ENCODE assay signal across 17 cellular contexts in the genomic region with DNA sequence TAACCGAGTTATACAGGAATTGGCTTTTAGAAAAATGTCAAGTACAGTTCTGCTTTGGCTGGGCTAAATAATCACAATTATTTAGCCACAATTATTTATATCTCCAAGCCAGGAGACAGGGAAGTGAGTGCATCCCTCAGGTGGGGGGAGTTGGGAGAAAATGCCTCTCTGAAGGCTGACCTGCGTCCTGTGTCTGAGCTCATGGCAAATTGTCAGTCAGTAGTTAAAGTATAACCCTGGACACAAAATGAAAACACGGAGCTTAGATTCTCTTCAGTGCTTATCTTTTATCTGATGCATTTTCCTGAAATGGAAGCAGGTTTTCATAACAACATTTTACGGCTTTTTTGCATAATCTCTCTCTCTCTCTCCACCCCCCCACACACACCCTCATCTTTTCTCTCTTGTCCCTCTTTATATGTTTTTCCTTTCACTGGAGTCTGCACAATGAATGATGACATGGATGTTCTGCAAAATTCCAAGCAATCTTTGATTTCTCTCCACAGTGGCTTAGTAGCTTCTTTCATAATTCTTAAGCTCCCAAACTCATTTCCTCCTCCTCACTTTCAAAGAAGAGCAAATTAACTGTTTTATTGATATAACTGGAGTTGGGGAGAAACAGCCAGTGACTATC.
"Had no signal": no experiment of that assay in that cellular context is flagged by ENCODE, and none has a peak within 500 bp of the region (broad histone marks: within the 10 kb centered on the region; RNA-seq: fewer than 3 reads in every experiment).

No MANE protein-coding gene starts in this region.

- H3K36me3 Mint-ChIP-seq: naive B cell; stimulated activated naive B cell treated with anti-CD40 and anti-IgM and Interleukin-4, amounts not matched to agents 10 μg/mL and 1 μg/mL and 100 μg/mL, for 72 hours had no signal

- H3K27ac Mint-ChIP-seq: activated T-cell treated with anti-CD3 and anti-CD28 coated beads, Interleukin-2, amount 50 U/mL, for 72 hours; naive B cell; stimulated activated naive B cell treated with anti-CD40 and anti-IgM and Interleukin-4, amounts not matched to agents 10 μg/mL and 1 μg/mL and 100 μg/mL, for 72 hours had no signal

- H3K27me3 ChIP-seq: ascending aorta, foreskin keratinocyte had no signal

- H3K9me3 ChIP-seq: ascending aorta, left ventricle myocardium inferior, mucosa of descending colon had no signal

- H3K4me1 ChIP-seq: ascending aorta, foreskin keratinocyte had no signal

- H3K4me3 Mint-ChIP-seq: activated T-cell treated with anti-CD3 and anti-CD28 coated beads, Interleukin-2, amount 50 U/mL, for 72 hours; naive B cell; stimulated activated naive B cell treated with anti-CD40 and anti-IgM and Interleukin-4, amounts not matched to agents 10 μg/mL and 1 μg/mL and 100 μg/mL, for 72 hours had no signal

- DNase-seq: activated CD4-positive, alpha-beta T cell treated with anti-CD3 and anti-CD28 coated beads for 1 hour; activated CD4-positive, alpha-beta T cell treated with anti-CD3 and anti-CD28 coated beads, Interleukin-2, amount 50 U/mL, for 4 hours; activated effector memory CD4-positive, alpha-beta T cell treated with anti-CD3 and anti-CD28 coated beads, Interleukin-2, amount 50 U/mL, for 16 hours; activated naive CD4-positive, alpha-beta T cell treated with anti-CD3 and anti-CD28 coated beads, Interleukin-2, amount 50 U/mL, for 16 hours; activated T-cell treated with anti-CD3 and anti-CD28 coated beads, Interleukin-2, amount 50 U/mL, for 72 hours; dermis blood vessel endothelial cell; effector memory CD4-positive, alpha-beta T cell; foreskin keratinocyte; hippocampal formation; left ventricle myocardium inferior; mammary epithelial cell; mucosa of descending colon; naive B cell; stimulated activated naive B cell treated with anti-CD40 and anti-IgM and Interleukin-4, amounts not matched to agents 10 μg/mL and 1 μg/mL and 100 μg/mL, for 72 hours; WERI-Rb-1 had no signal

- H3K36me3 ChIP-seq: ascending aorta, left ventricle myocardium inferior, WERI-Rb-1 had no signal

- ATAC-seq: activated T-cell treated with anti-CD3 and anti-CD28 coated beads, Interleukin-2, amount 50 U/mL, for 72 hours; foreskin keratinocyte; mucosa of descending colon; stimulated activated naive B cell treated with anti-CD40 and anti-IgM and Interleukin-4, amounts not matched to agents 10 μg/mL and 1 μg/mL and 100 μg/mL, for 72 hours had no signal

- H3K4me3 ChIP-seq: ascending aorta, left ventricle myocardium inferior, mucosa of descending colon had no signal

- H3K27ac ChIP-seq: ascending aorta, epithelial cell of prostate, foreskin keratinocyte, left ventricle myocardium inferior, WERI-Rb-1 had no signal

- H3K4me1 Mint-ChIP-seq: naive B cell; stimulated activated naive B cell treated with anti-CD40 and anti-IgM and Interleukin-4, amounts not matched to agents 10 μg/mL and 1 μg/mL and 100 μg/mL, for 72 hours had no signal

- H3K27me3 Mint-ChIP-seq: naive B cell; stimulated activated naive B cell treated with anti-CD40 and anti-IgM and Interleukin-4, amounts not matched to agents 10 μg/mL and 1 μg/mL and 100 μg/mL, for 72 hours had no signal
